Comparison of ENCODE assay signal across 9 cellular contexts in genomic region chr9:78280982-78281668, GRCh38. TPM values are rescaled to one million over a fixed set of nuclear protein-coding genes. Genes with fewer than 3 reads are reported as not detected.
DNase-seq lines count a peak whose midpoint lies in the region; ATAC-seq, FAIRE-seq and TF ChIP-seq lines count a peak whose summit lies in the region.
"Had no signal": no experiment of that assay in that cellular context is flagged by ENCODE, and none has a peak within 500 bp of the region (broad histone marks: within the 10 kb centered on the region; RNA-seq: fewer than 3 reads in every experiment).

No MANE protein-coding gene starts in this region.

- H3K4me3 ChIP-seq in K562: no peak overlapping the region
- H3K4me3 ChIP-seq in right cardiac atrium (ENCODE audit: low read length): no peak overlapping the region
- no peak overlapping the region for H3K4me3 ChIP-seq in retinal pigment epithelial cell (ENCODE audit: low read length)

- no peak for TF ChIP-seq POLR2A in K562 (conservative IDR thresholded peaks at IDR 0.05)

- no peak for TF ChIP-seq RAD21 in K562 (CRISPR knock-in tag; conservative IDR thresholded peaks at IDR 0.05 in 1 of 2, IDR thresholded peaks at IDR 0.05 in 1 of 2)

- H3K9me1 ChIP-seq in K562 (ENCODE audit: control insufficient read depth, insufficient read depth, low read length): no peaks in the 10 kb centered on the region

- no TSS peak for BruUV-seq in K562 (replicated peaks; lab: Mats Ljungman, UMichigan)

- H3K9ac ChIP-seq in K562 (ENCODE audit: insufficient read depth in 1 of 2, low read depth in 2 of 2, low read length in 2 of 2): no peak overlapping the region

- H3K9me3 ChIP-seq in K562 (replicated peaks; ENCODE audit: control insufficient read depth, insufficient read depth, low read depth, low read length) (no peaks in the 10 kb centered on the region), right cardiac atrium (ENCODE audit: control insufficient read depth, low read length) (no peaks in the 10 kb centered on the region)

- POLR2A ChIA-PET in K562 (lab: Yijun Ruan, JAX): interaction anchor here (1.0 kb wide), 1 partner anchor 16 kb away, joined by 3 read pairs; the partner anchor contains the start of gene PSAT1

- in situ Hi-C loops in G401 (cut with HindIII; ENCODE audit: low sequenced_read_pairs): no loop called here
- in situ Hi-C loops in K562 (cut with MboI): no loop called here

- H3K36me3 ChIP-seq in K562 (ENCODE audit: control insufficient read depth, insufficient read depth, low read length): no peaks in the 10 kb centered on the region

- no peaks in the 10 kb centered on the region for H3K27me3 ChIP-seq in K562 (ENCODE audit: control insufficient read depth in 2 of 2, insufficient read depth in 2 of 2, low read length in 2 of 2)
- H3K27me3 ChIP-seq in right cardiac atrium (ENCODE audit: control insufficient read depth, insufficient read depth): no peaks in the 10 kb centered on the region

- WGBS in K562 (ENCODE audit: insufficient coverage, low coverage, missing lambda C conversion rate): 90% methylated on average over 2 of the region's 3 CpGs
- 47% methylated on average over 3 of the region's 3 CpGs for WGBS in right cardiac atrium

- H3K27ac ChIP-seq in K562 (ENCODE audit: extremely low read depth, low read depth, low read length) (no peak overlapping the region), right cardiac atrium (ENCODE audit: low read length) (peak overlapping the region; percentile 32)

- CTCF ChIA-PET in K562 (lab: Yijun Ruan, JAX; ENCODE audit: low intra/inter-chr PET ratio): interaction anchor here (0.6 kb wide), 1 partner anchor 43 kb away, joined by 3 read pairs; no protein-coding TSS in a partner anchor

- no peaks in the 10 kb centered on the region for H4K20me1 ChIP-seq in K562 (replicated peaks; ENCODE audit: control insufficient read depth, insufficient read depth, low read length)

- H2AFZ ChIP-seq in K562 (ENCODE audit: low read depth, low read length): no peak overlapping the region

- H3K4me2 ChIP-seq in K562 (ENCODE audit: insufficient read depth, low read length): no peak overlapping the region

- H3K4me1 ChIP-seq in K562 (replicated peaks in 1 of 2; ENCODE audit: control insufficient read depth in 2 of 2, insufficient read depth in 2 of 2, low read length in 2 of 2): no peaks in the 10 kb centered on the region
- H3K4me1 ChIP-seq in right cardiac atrium (ENCODE audit: control insufficient read depth, insufficient read depth, low read length): peaks cover 6% of the 10 kb centered on the region

- TF ChIP-seq CTCF in K562 (IDR thresholded peaks at IDR 0.05 in 2 of 3, conservative IDR thresholded peaks at IDR 0.05 in 1 of 3; ENCODE audit: insufficient read depth in 2 of 3, low read depth in 1 of 3, low read length in 3 of 3) (no peak), retinal pigment epithelial cell (conservative IDR thresholded peaks at IDR 0.05; ENCODE audit: low read depth, low read length) (no peak), D721Med (IDR thresholded peaks at IDR 0.05; ENCODE audit: insufficient read depth, missing control alignments) (no peak)

- TF ChIP-seq EP300 in K562 (IDR thresholded peaks at IDR 0.05; ENCODE audit: low read length): no peak

- no peaks in the 10 kb centered on the region for H3K79me2 ChIP-seq in K562 (ENCODE audit: control insufficient read depth, insufficient read depth, low read length)

- DNase-seq in G401 (ENCODE audit: low spot score) (peak; percentile 30), K562 (ENCODE audit: extremely low read depth in 1 of 4, low spot score in 3 of 4) (peak in 1 of 4 experiments; percentile 8), right cardiac atrium (peak; percentile 86 to 95 (median 93)), retinal pigment epithelial cell (ENCODE audit: low read depth) (peak; percentile 75), DMS153 (lab: John Stamatoyannopoulos, UW) (no peak), SKM-1 treated with dmso at 0.1 percent for 144 hours (lab: John Stamatoyannopoulos, UW; ENCODE audit: unreplicated experiment) (no peak), D721Med (ENCODE audit: insufficient read length, low spot score) (no peak)
- DNase-seq in activated CD4-positive, CD25-positive, alpha-beta regulatory T cell (lab: John Stamatoyannopoulos, UW): no peak
- DNase-seq: NCI-H1436 treated with DMSO at 0.1 percent for 48 hours had no signal

- FAIRE-seq in K562 (lab: Jason Lieb, UNC): no peak
- no peak for FAIRE-seq in D721Med (lab: Jason Lieb, UNC)

- ATAC-seq in K562: 0 out of 3 replicates have a peak, but pooled peaks have one; percentile 36
- ATAC-seq in right cardiac atrium: peak; percentile 92 to 97

- intact Hi-C loops in K562 (cut with micrococcal nuclease) (no loop called here), right cardiac atrium (cut with DNase I) (no loop called here)

TF ChIP-seq in K562, 482 proteins besides CTCF, POLR2A, EP300 and RAD21:
- TF ChIP-seq HDAC8 (tag; IDR thresholded peaks at IDR 0.05) (no peak), NFIC (IDR thresholded peaks at IDR 0.05) (0 out of 2 replicates have a peak, but pooled peaks have one; percentile 19), ZFP30 (CRISPR knock-in tag; IDR thresholded peaks at IDR 0.05; ENCODE audit: borderline replicate concordance) (no peak), KLF10 (CRISPR knock-in tag; IDR thresholded peaks at IDR 0.05) (no peak), MCM5 (IDR thresholded peaks at IDR 0.05; ENCODE audit: low read depth) (no peak), SMARCA5 (IDR thresholded peaks at IDR 0.05) (no peak)
- TF ChIP-seq, protein P1, sequence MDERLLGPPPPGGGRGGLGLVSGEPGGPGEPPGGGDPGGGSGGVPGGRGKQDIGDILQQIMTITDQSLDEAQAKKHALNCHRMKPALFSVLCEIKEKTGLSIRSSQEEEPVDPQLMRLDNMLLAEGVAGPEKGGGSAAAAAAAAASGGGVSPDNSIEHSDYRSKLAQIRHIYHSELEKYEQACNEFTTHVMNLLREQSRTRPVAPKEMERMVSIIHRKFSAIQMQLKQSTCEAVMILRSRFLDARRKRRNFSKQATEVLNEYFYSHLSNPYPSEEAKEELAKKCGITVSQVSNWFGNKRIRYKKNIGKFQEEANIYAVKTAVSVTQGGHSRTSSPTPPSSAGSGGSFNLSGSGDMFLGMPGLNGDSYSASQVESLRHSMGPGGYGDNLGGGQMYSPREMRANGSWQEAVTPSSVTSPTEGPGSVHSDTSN (CRISPR knock-in tag; IDR thresholded peaks at IDR 0.05; ENCODE audit: low read depth): no peak
- TF ChIP-seq, protein P1 (tag; conservative IDR thresholded peaks at IDR 0.05; ENCODE audit: low read depth): peak; percentile 46

RNA-seq across cellular contexts. Expression of gene PSAT1, which starts 15.8 kb away (rescaled TPM):
- total RNA-seq in G401 (2014; rRNA removed; shearing (Covaris generic)): 222 and 268 TPM in 2 replicates
- 24.3 and 29.1 TPM in 2 replicates for total RNA-seq in K562 (2011; cell fraction: chromatin; rRNA removed; ENCODE audit: low replicate concordance)
- total RNA-seq in K562 (2011; cell fraction: nucleolus; rRNA removed): 15.0 and 19.3 TPM in 2 replicates
- 18.6 and 23.3 TPM in 2 replicates for total RNA-seq in K562 (2011; cell fraction: nucleoplasm; rRNA removed)
- total RNA-seq in K562 (2014; rRNA removed): 57.3 and 57.7 TPM in 2 replicates
- total RNA-seq in K562 (2014; rRNA removed; fragmentation: Illumina TruSeq; extraction: Trizol): 75.7 and 90.1 TPM in 2 replicates
- total RNA-seq in K562 (2015; rRNA removed; fragmentation: Illumina TruSeq; extraction: Trizol): 24.9 and 29.7 TPM in 2 replicates
- 87.4 and 98.3 TPM in 2 replicates for total RNA-seq in K562 (2021)
- polyA plus RNA-seq in K562 (2011; rRNA removed): 64.9 and 81.1 TPM in 2 replicates
- 22.3 and 88.3 TPM in 2 replicates for polyA plus RNA-seq in K562 (2011; cell fraction: cytosol; rRNA removed)
- polyA plus RNA-seq in K562 (2011; cell fraction: nucleus; rRNA removed): 9.4 and 33.9 TPM in 2 replicates
- polyA plus RNA-seq in K562 (2012): 40.6 and 245 TPM in 2 replicates
- polyA plus RNA-seq in K562 (2014; fragmentation: Illumina TruSeq; extraction: Trizol): 112 and 123 TPM in 2 replicates
- 100 to 1,000 TPM; 146 to 151 TPM for polyA plus RNA-seq in K562 (2014; fragmentation: Nextera tagmentation; extraction: Ambion mirVana)
- 104 and 105 TPM in 2 replicates for polyA plus RNA-seq in K562 (2014; rRNA removed)
- 47.5 and 74.3 TPM in 2 replicates for polyA minus RNA-seq in K562 (2011; rRNA and poly(A)+ RNA removed)
- 23.9 and 39.2 TPM in 2 replicates for polyA minus RNA-seq in K562 (2011; cell fraction: cytosol; rRNA and poly(A)+ RNA removed)
- 7.4 and 19.3 TPM in 2 replicates for polyA minus RNA-seq in K562 (2011; cell fraction: nucleus; rRNA and poly(A)+ RNA removed)
- total RNA-seq in right cardiac atrium: 1 to 10 TPM; 1.0 to 2.3 (median 1.4) TPM
- 1.9 TPM for polyA plus RNA-seq in right cardiac atrium

RNA-seq across cellular contexts. Expression of gene CEP78, which starts 45.2 kb away (rescaled TPM):
- total RNA-seq in G401 (2014; rRNA removed; shearing (Covaris generic)): 86.5 and 109 TPM in 2 replicates
- total RNA-seq in K562 (2011; cell fraction: chromatin; rRNA removed; ENCODE audit: low replicate concordance): 15.4 and 45.2 TPM in 2 replicates
- 7.3 and 11.1 TPM in 2 replicates for total RNA-seq in K562 (2011; cell fraction: nucleolus; rRNA removed)
- 15.1 and 25.1 TPM in 2 replicates for total RNA-seq in K562 (2011; cell fraction: nucleoplasm; rRNA removed)
- total RNA-seq in K562 (2014; rRNA removed) (26.0 and 41.4 TPM in 2 replicates), K562 (2014; rRNA removed; fragmentation: Illumina TruSeq; extraction: Trizol) (23.4 and 24.6 TPM in 2 replicates), K562 (2015; rRNA removed; fragmentation: Illumina TruSeq; extraction: Trizol) (22.4 and 24.3 TPM in 2 replicates), K562 (2021) (18.3 and 21.5 TPM in 2 replicates), right cardiac atrium (1 to 10 TPM; 4.3 to 6.9 (median 5.6) TPM)
- polyA plus RNA-seq in K562 (2011; rRNA removed) (17.1 and 22.8 TPM in 2 replicates), K562 (2014; fragmentation: Illumina TruSeq; extraction: Trizol) (15.4 and 20.2 TPM in 2 replicates), K562 (2014; fragmentation: Nextera tagmentation; extraction: Ambion mirVana) (1 to 10 TPM; 3.5 to 4.5 TPM), K562 (2014; rRNA removed) (17.3 and 18.4 TPM in 2 replicates), right cardiac atrium (2.9 TPM)
- 5.0 and 9.7 TPM in 2 replicates for polyA plus RNA-seq in K562 (2011; cell fraction: cytosol; rRNA removed)
- 16.2 and 20.6 TPM in 2 replicates for polyA plus RNA-seq in K562 (2011; cell fraction: nucleus; rRNA removed)
- polyA plus RNA-seq in K562 (2012): 11.5 and 11.6 TPM in 2 replicates
- 16.7 and 17.4 TPM in 2 replicates for polyA minus RNA-seq in K562 (2011; rRNA and poly(A)+ RNA removed)
- polyA minus RNA-seq in K562 (2011; cell fraction: cytosol; rRNA and poly(A)+ RNA removed): 5.3 and 8.1 TPM in 2 replicates
- polyA minus RNA-seq in K562 (2011; cell fraction: nucleus; rRNA and poly(A)+ RNA removed): 14.9 and 18.1 TPM in 2 replicates

Comparison
In these comparisons a context has a peak if more than half of its experiments do, and no peak if none do; other contexts are left out.
1. DNase-seq: peak in G401 (single experiment), right cardiac atrium (3 of 3) and retinal pigment epithelial cell (single experiment); none in activated CD4-positive, CD25-positive, alpha-beta regulatory T cell (0 of 4), DMS153 (single experiment), SKM-1 treated with dmso at 0.1 percent for 144 hours (single experiment) and D721Med (single experiment).
2. RNA of gene PSAT1, which starts 15.8 kb away (total RNA-seq): 222 to 268 TPM in G401 and 15.0 to 98.3 TPM in K562; 1.0 to 2.3 TPM in right cardiac atrium; every median in the first group is over 4 times any median in the second.